Comparison of ENCODE assay signal across 1 cellular context in the genomic region with DNA sequence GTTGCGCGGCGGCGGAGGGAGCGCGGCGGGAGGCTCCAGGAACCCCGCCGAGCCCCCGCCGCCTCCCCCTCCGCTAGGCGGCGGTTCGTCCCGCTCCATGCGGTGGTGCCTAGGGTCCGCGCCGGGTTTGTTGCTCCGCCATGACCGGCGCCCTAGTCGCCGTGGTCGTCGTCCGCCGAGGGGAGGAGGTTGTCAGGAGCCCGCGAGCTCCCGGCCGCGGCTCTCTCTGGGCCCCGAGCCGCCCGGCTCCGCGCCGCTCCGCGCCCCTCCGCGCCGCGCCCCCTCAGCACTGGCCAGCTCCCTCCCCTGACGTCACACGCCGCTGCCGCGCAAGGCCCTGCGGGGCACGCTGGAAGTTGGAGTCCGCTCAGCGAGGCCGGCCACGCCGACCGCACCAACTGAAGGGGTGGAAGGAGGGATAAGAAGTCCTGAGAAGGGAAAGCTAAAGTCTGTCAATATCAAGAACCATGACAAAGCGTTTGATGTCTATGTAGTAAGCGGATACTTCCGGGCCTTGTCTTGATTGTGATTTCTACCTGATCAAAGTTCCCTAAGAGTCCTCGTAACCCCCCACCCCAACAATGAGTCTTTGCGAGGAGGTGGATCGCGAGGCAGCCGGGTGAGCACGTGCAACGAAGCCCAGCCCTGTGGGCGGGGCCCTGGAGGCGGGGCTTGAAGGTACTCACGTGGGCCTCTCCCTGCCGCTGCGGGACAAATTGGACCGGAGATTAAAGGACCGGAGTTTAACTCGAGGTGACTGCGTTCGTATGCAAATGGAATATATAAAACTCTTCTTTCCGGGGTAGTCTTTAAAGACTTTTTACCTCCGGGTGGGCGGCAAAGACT.
TF ChIP-seq lines count a peak whose summit lies in the region.

A gene (minus strand): TSS at position 291 of the 846 bp plus-strand sequence.

TF ChIP-seq in K562, 482 proteins besides CTCF, POLR2A, EP300 and RAD21 (continued from another document and continues in another):
- TF ChIP-seq, protein P1, sequence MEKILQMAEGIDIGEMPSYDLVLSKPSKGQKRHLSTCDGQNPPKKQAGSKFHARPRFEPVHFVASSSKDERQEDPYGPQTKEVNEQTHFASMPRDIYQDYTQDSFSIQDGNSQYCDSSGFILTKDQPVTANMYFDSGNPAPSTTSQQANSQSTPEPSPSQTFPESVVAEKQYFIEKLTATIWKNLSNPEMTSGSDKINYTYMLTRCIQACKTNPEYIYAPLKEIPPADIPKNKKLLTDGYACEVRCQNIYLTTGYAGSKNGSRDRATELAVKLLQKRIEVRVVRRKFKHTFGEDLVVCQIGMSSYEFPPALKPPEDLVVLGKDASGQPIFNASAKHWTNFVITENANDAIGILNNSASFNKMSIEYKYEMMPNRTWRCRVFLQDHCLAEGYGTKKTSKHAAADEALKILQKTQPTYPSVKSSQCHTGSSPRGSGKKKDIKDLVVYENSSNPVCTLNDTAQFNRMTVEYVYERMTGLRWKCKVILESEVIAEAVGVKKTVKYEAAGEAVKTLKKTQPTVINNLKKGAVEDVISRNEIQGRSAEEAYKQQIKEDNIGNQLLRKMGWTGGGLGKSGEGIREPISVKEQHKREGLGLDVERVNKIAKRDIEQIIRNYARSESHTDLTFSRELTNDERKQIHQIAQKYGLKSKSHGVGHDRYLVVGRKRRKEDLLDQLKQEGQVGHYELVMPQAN (IDR thresholded peaks at IDR 0.05; ENCODE audit: borderline replicate concordance): peak; percentile 92; the same call in 1 of the 2 replicates
- TF ChIP-seq, protein P2, sequence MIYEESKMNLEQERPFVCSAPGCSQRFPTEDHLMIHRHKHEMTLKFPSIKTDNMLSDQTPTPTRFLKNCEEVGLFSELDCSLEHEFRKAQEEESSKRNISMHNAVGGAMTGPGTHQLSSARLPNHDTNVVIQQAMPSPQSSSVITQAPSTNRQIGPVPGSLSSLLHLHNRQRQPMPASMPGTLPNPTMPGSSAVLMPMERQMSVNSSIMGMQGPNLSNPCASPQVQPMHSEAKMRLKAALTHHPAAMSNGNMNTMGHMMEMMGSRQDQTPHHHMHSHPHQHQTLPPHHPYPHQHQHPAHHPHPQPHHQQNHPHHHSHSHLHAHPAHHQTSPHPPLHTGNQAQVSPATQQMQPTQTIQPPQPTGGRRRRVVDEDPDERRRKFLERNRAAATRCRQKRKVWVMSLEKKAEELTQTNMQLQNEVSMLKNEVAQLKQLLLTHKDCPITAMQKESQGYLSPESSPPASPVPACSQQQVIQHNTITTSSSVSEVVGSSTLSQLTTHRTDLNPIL (CRISPR knock-in tag; IDR thresholded peaks at IDR 0.05): no peak
- TF ChIP-seq, protein P3, sequence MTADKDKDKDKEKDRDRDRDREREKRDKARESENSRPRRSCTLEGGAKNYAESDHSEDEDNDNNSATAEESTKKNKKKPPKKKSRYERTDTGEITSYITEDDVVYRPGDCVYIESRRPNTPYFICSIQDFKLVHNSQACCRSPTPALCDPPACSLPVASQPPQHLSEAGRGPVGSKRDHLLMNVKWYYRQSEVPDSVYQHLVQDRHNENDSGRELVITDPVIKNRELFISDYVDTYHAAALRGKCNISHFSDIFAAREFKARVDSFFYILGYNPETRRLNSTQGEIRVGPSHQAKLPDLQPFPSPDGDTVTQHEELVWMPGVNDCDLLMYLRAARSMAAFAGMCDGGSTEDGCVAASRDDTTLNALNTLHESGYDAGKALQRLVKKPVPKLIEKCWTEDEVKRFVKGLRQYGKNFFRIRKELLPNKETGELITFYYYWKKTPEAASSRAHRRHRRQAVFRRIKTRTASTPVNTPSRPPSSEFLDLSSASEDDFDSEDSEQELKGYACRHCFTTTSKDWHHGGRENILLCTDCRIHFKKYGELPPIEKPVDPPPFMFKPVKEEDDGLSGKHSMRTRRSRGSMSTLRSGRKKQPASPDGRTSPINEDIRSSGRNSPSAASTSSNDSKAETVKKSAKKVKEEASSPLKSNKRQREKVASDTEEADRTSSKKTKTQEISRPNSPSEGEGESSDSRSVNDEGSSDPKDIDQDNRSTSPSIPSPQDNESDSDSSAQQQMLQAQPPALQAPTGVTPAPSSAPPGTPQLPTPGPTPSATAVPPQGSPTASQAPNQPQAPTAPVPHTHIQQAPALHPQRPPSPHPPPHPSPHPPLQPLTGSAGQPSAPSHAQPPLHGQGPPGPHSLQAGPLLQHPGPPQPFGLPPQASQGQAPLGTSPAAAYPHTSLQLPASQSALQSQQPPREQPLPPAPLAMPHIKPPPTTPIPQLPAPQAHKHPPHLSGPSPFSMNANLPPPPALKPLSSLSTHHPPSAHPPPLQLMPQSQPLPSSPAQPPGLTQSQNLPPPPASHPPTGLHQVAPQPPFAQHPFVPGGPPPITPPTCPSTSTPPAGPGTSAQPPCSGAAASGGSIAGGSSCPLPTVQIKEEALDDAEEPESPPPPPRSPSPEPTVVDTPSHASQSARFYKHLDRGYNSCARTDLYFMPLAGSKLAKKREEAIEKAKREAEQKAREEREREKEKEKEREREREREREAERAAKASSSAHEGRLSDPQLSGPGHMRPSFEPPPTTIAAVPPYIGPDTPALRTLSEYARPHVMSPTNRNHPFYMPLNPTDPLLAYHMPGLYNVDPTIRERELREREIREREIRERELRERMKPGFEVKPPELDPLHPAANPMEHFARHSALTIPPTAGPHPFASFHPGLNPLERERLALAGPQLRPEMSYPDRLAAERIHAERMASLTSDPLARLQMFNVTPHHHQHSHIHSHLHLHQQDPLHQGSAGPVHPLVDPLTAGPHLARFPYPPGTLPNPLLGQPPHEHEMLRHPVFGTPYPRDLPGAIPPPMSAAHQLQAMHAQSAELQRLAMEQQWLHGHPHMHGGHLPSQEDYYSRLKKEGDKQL (CRISPR knock-in tag; IDR thresholded peaks at IDR 0.05; ENCODE audit: borderline replicate concordance): no peak
- TF ChIP-seq ZNF175 (CRISPR knock-in tag; IDR thresholded peaks at IDR 0.05; ENCODE audit: low read depth): no peak
- TF ChIP-seq, protein P4, sequence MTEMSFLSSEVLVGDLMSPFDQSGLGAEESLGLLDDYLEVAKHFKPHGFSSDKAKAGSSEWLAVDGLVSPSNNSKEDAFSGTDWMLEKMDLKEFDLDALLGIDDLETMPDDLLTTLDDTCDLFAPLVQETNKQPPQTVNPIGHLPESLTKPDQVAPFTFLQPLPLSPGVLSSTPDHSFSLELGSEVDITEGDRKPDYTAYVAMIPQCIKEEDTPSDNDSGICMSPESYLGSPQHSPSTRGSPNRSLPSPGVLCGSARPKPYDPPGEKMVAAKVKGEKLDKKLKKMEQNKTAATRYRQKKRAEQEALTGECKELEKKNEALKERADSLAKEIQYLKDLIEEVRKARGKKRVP (CRISPR knock-in tag; IDR thresholded peaks at IDR 0.05): no peak
- no peak for TF ChIP-seq GTF2F1 (IDR thresholded peaks at IDR 0.05; ENCODE audit: low read depth, low read length)
- no peak for TF ChIP-seq PRPF4 (IDR thresholded peaks at IDR 0.05; ENCODE audit: insufficient read depth, low read depth, low read length, poor library complexity, severe bottlenecking)
- TF ChIP-seq NRF1 (conservative IDR thresholded peaks at IDR 0.05 in 1 of 2, IDR thresholded peaks at IDR 0.05 in 1 of 2): peak; percentile 78 to 83
- no peak for TF ChIP-seq ZC3H8 (IDR thresholded peaks at IDR 0.05)
- TF ChIP-seq MTA2 (IDR thresholded peaks at IDR 0.05; ENCODE audit: low read depth): no peak
- TF ChIP-seq ZNF785 (CRISPR knock-in tag; IDR thresholded peaks at IDR 0.05): no peak
- no peak for TF ChIP-seq RCOR1 (IDR thresholded peaks at IDR 0.05; ENCODE audit: borderline replicate concordance in 1 of 2, low read depth in 2 of 2, low read length in 2 of 2)
- peak; percentile 8; the same call in 1 of the 2 replicates for TF ChIP-seq NCOR1 (IDR thresholded peaks at IDR 0.05)
- no peak for TF ChIP-seq ZNF668 (CRISPR knock-in tag; IDR thresholded peaks at IDR 0.05)
- TF ChIP-seq, protein P5, sequence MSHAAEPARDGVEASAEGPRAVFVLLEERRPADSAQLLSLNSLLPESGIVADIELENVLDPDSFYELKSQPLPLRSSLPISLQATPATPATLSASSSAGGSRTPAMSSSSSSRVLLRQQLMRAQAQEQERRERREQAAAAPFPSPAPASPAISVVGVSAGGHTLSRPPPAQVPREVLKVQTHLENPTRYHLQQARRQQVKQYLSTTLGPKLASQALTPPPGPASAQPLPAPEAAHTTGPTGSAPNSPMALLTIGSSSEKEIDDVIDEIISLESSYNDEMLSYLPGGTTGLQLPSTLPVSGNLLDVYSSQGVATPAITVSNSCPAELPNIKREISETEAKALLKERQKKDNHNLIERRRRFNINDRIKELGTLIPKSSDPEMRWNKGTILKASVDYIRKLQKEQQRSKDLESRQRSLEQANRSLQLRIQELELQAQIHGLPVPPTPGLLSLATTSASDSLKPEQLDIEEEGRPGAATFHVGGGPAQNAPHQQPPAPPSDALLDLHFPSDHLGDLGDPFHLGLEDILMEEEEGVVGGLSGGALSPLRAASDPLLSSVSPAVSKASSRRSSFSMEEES (CRISPR knock-in tag; IDR thresholded peaks at IDR 0.05): no peak
- no peak for TF ChIP-seq ZNF41 (CRISPR knock-in tag; conservative IDR thresholded peaks at IDR 0.05)
- peak; percentile 72 to 100; a peak in 3 of 4 replicates for TF ChIP-seq FOXK2 (conservative IDR thresholded peaks at IDR 0.05 in 1 of 2, IDR thresholded peaks at IDR 0.05 in 1 of 2; ENCODE audit: low read depth in 2 of 2)
- TF ChIP-seq SMARCC2 (IDR thresholded peaks at IDR 0.05; ENCODE audit: low read depth): no peak
- peak; percentile 74 for TF ChIP-seq CCNT2 (IDR thresholded peaks at IDR 0.05; ENCODE audit: borderline replicate concordance, extremely low read depth, insufficient read length, low read depth, low read length)
- TF ChIP-seq HDAC8 (tag; IDR thresholded peaks at IDR 0.05): no peak
- TF ChIP-seq ZNF146 (CRISPR knock-in tag; IDR thresholded peaks at IDR 0.05; ENCODE audit: unreplicated experiment): no peak
- no peak for TF ChIP-seq ZNF384 (IDR thresholded peaks at IDR 0.05; ENCODE audit: low read depth, low read length)
- peak; percentile 59 to 99; a peak in 3 of 4 replicates for TF ChIP-seq NONO (IDR thresholded peaks at IDR 0.05; ENCODE audit: low read depth in 2 of 2, low read length in 1 of 2)
- no peak for TF ChIP-seq PTRF (tag; IDR thresholded peaks at IDR 0.05)
- TF ChIP-seq ZNF445 (CRISPR knock-in tag; IDR thresholded peaks at IDR 0.05; ENCODE audit: low read depth): no peak
- no peak for TF ChIP-seq BACH1 (tag; IDR thresholded peaks at IDR 0.05)
- TF ChIP-seq, protein P6, sequence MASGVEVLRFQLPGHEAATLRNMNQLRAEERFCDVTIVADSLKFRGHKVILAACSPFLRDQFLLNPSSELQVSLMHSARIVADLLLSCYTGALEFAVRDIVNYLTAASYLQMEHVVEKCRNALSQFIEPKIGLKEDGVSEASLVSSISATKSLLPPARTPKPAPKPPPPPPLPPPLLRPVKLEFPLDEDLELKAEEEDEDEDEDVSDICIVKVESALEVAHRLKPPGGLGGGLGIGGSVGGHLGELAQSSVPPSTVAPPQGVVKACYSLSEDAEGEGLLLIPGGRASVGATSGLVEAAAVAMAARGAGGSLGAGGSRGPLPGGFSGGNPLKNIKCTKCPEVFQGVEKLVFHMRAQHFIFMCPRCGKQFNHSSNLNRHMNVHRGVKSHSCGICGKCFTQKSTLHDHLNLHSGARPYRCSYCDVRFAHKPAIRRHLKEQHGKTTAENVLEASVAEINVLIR (CRISPR knock-in tag; IDR thresholded peaks at IDR 0.05): peak; percentile 93
- TF ChIP-seq RBM14 (IDR thresholded peaks at IDR 0.05; ENCODE audit: borderline replicate concordance, insufficient read depth, low read depth, low read length): no peak
- TF ChIP-seq, protein P7, sequence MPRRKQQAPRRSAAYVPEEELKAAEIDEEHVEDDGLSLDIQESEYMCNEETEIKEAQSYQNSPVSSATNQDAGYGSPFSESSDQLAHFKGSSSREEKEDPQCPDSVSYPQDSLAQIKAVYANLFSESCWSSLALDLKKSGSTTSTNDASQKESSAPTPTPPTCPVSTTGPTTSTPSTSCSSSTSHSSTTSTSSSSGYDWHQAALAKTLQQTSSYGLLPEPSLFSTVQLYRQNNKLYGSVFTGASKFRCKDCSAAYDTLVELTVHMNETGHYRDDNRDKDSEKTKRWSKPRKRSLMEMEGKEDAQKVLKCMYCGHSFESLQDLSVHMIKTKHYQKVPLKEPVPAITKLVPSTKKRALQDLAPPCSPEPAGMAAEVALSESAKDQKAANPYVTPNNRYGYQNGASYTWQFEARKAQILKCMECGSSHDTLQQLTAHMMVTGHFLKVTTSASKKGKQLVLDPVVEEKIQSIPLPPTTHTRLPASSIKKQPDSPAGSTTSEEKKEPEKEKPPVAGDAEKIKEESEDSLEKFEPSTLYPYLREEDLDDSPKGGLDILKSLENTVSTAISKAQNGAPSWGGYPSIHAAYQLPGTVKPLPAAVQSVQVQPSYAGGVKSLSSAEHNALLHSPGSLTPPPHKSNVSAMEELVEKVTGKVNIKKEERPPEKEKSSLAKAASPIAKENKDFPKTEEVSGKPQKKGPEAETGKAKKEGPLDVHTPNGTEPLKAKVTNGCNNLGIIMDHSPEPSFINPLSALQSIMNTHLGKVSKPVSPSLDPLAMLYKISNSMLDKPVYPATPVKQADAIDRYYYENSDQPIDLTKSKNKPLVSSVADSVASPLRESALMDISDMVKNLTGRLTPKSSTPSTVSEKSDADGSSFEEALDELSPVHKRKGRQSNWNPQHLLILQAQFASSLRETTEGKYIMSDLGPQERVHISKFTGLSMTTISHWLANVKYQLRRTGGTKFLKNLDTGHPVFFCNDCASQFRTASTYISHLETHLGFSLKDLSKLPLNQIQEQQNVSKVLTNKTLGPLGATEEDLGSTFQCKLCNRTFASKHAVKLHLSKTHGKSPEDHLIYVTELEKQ (CRISPR knock-in tag; IDR thresholded peaks at IDR 0.05): no peak
- peak; percentile 60 to 79; a peak in 2 of 4 replicates for TF ChIP-seq ARNT (IDR thresholded peaks at IDR 0.05)
- no peak for TF ChIP-seq ZNF12 (CRISPR knock-in tag; IDR thresholded peaks at IDR 0.05)
- TF ChIP-seq, protein P8, sequence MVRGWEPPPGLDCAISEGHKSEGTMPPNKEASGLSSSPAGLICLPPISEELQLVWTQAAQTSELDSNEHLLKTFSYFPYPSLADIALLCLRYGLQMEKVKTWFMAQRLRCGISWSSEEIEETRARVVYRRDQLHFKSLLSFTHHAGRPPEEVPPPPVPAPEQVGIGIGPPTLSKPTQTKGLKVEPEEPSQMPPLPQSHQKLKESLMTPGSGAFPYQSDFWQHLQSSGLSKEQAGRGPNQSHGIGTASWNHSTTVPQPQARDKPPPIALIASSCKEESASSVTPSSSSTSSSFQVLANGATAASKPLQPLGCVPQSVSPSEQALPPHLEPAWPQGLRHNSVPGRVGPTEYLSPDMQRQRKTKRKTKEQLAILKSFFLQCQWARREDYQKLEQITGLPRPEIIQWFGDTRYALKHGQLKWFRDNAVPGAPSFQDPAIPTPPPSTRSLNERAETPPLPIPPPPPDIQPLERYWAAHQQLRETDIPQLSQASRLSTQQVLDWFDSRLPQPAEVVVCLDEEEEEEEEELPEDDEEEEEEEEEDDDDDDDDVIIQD (CRISPR knock-in tag; IDR thresholded peaks at IDR 0.05): 0 out of 2 replicates have a peak, but pooled peaks have one; percentile 4
- no peak for TF ChIP-seq COPS2 (conservative IDR thresholded peaks at IDR 0.05)
- no peak for TF ChIP-seq MCM7 (IDR thresholded peaks at IDR 0.05)
- TF ChIP-seq, protein P9, sequence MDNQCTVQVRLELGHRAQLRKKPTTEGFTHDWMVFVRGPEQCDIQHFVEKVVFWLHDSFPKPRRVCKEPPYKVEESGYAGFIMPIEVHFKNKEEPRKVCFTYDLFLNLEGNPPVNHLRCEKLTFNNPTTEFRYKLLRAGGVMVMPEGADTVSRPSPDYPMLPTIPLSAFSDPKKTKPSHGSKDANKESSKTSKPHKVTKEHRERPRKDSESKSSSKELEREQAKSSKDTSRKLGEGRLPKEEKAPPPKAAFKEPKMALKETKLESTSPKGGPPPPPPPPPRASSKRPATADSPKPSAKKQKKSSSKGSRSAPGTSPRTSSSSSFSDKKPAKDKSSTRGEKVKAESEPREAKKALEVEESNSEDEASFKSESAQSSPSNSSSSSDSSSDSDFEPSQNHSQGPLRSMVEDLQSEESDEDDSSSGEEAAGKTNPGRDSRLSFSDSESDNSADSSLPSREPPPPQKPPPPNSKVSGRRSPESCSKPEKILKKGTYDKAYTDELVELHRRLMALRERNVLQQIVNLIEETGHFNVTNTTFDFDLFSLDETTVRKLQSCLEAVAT (IDR thresholded peaks at IDR 0.05): no peak
- TF ChIP-seq CBX5 (IDR thresholded peaks at IDR 0.05; ENCODE audit: borderline replicate concordance, low read depth): no peak
